8 cellular contexts compared by ENCODE assay signal in the genomic region with DNA sequence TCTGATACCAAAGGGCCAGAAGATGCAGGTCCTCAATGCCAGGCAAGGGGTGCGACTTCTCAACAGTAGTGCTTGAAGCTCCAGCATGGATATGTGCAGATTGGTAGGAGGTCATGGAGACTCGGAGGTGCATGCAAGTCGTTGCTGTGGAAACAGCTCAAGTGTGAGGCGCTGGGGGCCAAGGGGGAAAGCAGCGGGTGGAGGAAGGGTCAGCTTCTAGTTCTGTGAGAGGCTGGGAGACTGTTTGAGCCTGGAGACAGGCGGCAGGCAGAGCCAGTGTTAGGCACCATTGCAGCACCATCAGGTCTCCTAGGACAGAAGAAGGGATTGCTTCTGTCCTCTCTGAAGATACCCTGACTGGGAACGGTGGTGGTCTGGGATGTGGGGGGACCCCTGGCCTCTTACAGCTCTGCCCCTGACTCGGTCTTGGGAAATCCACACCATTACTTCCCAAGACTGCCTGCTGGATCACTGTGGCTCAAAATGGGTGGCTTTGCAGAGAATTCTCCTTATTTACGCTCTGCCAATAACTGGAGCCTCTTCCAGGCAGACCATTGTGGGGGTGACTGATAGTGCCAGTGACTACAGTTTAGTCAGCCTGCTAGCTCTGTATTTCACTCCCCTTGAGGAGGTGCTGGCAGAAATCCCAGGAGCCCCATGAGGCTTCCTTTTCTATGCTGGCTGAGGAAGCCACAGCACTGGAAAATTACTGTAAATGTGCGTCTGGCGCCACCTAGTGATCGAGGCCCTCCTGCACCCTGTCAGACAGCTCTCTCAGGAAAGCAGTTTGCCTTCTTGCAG. TPM values are rescaled to one million over a fixed set of nuclear protein-coding genes. Genes with fewer than 3 reads are reported as not detected.
DNase-seq lines count a peak whose midpoint lies in the region; ATAC-seq lines count a peak whose summit lies in the region.

No MANE protein-coding gene starts in this region.

- H3K36me3 Mint-ChIP-seq in naive thymus-derived CD4-positive, alpha-beta T cell = peaks cover 0 to 4% (median 0%) of the 10 kb centered on the region in 5 donors
- no peaks in the 10 kb centered on the region for H3K36me3 Mint-ChIP-seq in stimulated activated memory B cell treated with anti-CD40 and anti-IgM and Interleukin-4, amounts not matched to agents 10 μg/mL and 1 μg/mL and 100 μg/mL, for 72 hours

- in situ Hi-C loops in ACHN (cut with HindIII; ENCODE audit: low pct_ligation_motif_present, low pct_unique_long_range_greater_than_20kb, low sequenced_read_pairs) = no loop called here

- H3K27me3 Mint-ChIP-seq in naive thymus-derived CD4-positive, alpha-beta T cell = peaks cover 0 to 28% (median 4%) of the 10 kb centered on the region in 5 donors
- H3K27me3 Mint-ChIP-seq in stimulated activated memory B cell treated with anti-CD40 and anti-IgM and Interleukin-4, amounts not matched to agents 10 μg/mL and 1 μg/mL and 100 μg/mL, for 72 hours = peaks cover 12% of the 10 kb centered on the region

- H3K36me3 ChIP-seq in naive thymus-derived CD4-positive, alpha-beta T cell (ENCODE audit: control insufficient read depth in 2 of 3, insufficient read depth in 3 of 3, low read length in 3 of 3) = no peaks in the 10 kb centered on the region

- no peaks in the 10 kb centered on the region for H3K9me3 ChIP-seq in naive thymus-derived CD4-positive, alpha-beta T cell (ENCODE audit: control insufficient read depth in 2 of 3, low read length in 3 of 3)

- H3K4me3 ChIP-seq in naive thymus-derived CD4-positive, alpha-beta T cell (ENCODE audit: low read length) = no peak overlapping the region

- H3K27ac ChIP-seq in epithelial cell of prostate = no peak overlapping the region
- H3K27ac ChIP-seq in naive thymus-derived CD4-positive, alpha-beta T cell (ENCODE audit: low read depth, low read length) = no peak overlapping the region

- H3K4me1 Mint-ChIP-seq in naive thymus-derived CD4-positive, alpha-beta T cell = peaks cover 0 to 3% (median 0%) of the 10 kb centered on the region in 7 donors
- H3K4me1 Mint-ChIP-seq in stimulated activated memory B cell treated with anti-CD40 and anti-IgM and Interleukin-4, amounts not matched to agents 10 μg/mL and 1 μg/mL and 100 μg/mL, for 72 hours = no peaks in the 10 kb centered on the region

- H3K4me1 ChIP-seq in naive thymus-derived CD4-positive, alpha-beta T cell (ENCODE audit: control insufficient read depth in 2 of 2, insufficient read depth in 2 of 2, low read length in 2 of 2) = no peaks in the 10 kb centered on the region

- intact Hi-C loops in naive thymus-derived CD4-positive, alpha-beta T cell (cut with micrococcal nuclease) = loop anchor here in 1 of 2 donors (1.0 kb wide), 1 partner anchor 456 kb away; no protein-coding TSS in a partner anchor

- no peaks in the 10 kb centered on the region for H3K27me3 ChIP-seq in naive thymus-derived CD4-positive, alpha-beta T cell (ENCODE audit: control insufficient read depth in 2 of 2, insufficient read depth in 2 of 2, low read length in 2 of 2)

- H3K9me3 Mint-ChIP-seq in naive thymus-derived CD4-positive, alpha-beta T cell = peaks cover 0 to 7% (median 0%) of the 10 kb centered on the region in 11 donors
- peaks cover 2% of the 10 kb centered on the region for H3K9me3 Mint-ChIP-seq in stimulated activated memory B cell treated with anti-CD40 and anti-IgM and Interleukin-4, amounts not matched to agents 10 μg/mL and 1 μg/mL and 100 μg/mL, for 72 hours

- no peak overlapping the region for H3K4me3 Mint-ChIP-seq in naive thymus-derived CD4-positive, alpha-beta T cell
- no peak overlapping the region for H3K4me3 Mint-ChIP-seq in stimulated activated memory B cell treated with anti-CD40 and anti-IgM and Interleukin-4, amounts not matched to agents 10 μg/mL and 1 μg/mL and 100 μg/mL, for 72 hours

- CTCF ChIA-PET in naive thymus-derived CD4-positive, alpha-beta T cell (lab: Charles Lee) = interaction anchor here (0.9 to 2.3 kb wide), 2 partner anchors 454 to 458 kb away, joined by 8 read pairs; no protein-coding TSS in a partner anchor

- POLR2A ChIA-PET in naive thymus-derived CD4-positive, alpha-beta T cell (lab: Charles Lee) = no interaction called here

- peak; percentile 80 for ATAC-seq in GM18511 (IDR thresholded peaks at IDR 0.05; ENCODE audit: unreplicated experiment)
- peak; percentile 54 for ATAC-seq in naive thymus-derived CD4-positive, alpha-beta T cell
- peak; percentile 48 for ATAC-seq in stimulated activated memory B cell treated with anti-CD40 and anti-IgM and Interleukin-4, amounts not matched to agents 10 μg/mL and 1 μg/mL and 100 μg/mL, for 72 hours

- peak; percentile 87 for DNase-seq in ACHN
- peak in 63 of 76 experiments; percentile 2 to 81 (median 41) for DNase-seq in HUDEP-2 (lab: John Stamatoyannopoulos, UW; ENCODE audit: unreplicated experiment in 76 of 76)
- peak; percentile 37 to 55 for DNase-seq in NOMO-1 (lab: John Stamatoyannopoulos, UW; ENCODE audit: unreplicated experiment in 2 of 2)
- peak; percentile 53 for DNase-seq in activated CD8-positive, alpha-beta memory T cell treated with anti-CD3 and anti-CD28 coated beads, Interleukin-2, amount 50 U/mL, for 4 hours
- DNase-seq in epithelial cell of prostate (ENCODE audit: low read depth, low spot score) = peak; percentile 59
- peak in 8 of 9 donors; percentile 13 to 67 (median 30) for DNase-seq in naive thymus-derived CD4-positive, alpha-beta T cell

- H3K27ac Mint-ChIP-seq in naive thymus-derived CD4-positive, alpha-beta T cell = no peak overlapping the region
- H3K27ac Mint-ChIP-seq in stimulated activated memory B cell treated with anti-CD40 and anti-IgM and Interleukin-4, amounts not matched to agents 10 μg/mL and 1 μg/mL and 100 μg/mL, for 72 hours = no peak overlapping the region

RNA-seq across cellular contexts. Expression of a gene that starts 46.3 kb away (rescaled TPM):
- total RNA-seq in naive thymus-derived CD4-positive, alpha-beta T cell = 10 to 100 TPM in 1 of 5 experiments, 1 to 10 TPM in 2, under 1 TPM in 2; 0.54 to 13.3 (median 1.0) TPM
- polyA plus RNA-seq in naive thymus-derived CD4-positive, alpha-beta T cell = 1 to 10 TPM; 1.5 to 2.1 TPM

Comparison
In these comparisons a context has a peak if more than half of its experiments do, and no peak if none do; other contexts are left out.
1. DNase-seq: peak in every context shown above with its lines; median percentile 87 in ACHN; 59 in epithelial cell of prostate; 53 in activated CD8-positive, alpha-beta memory T cell treated with anti-CD3 and anti-CD28 coated beads, Interleukin-2, amount 50 U/mL, for 4 hours; 46 in NOMO-1; 41 in HUDEP-2; 30 in naive thymus-derived CD4-positive, alpha-beta T cell.